8 cellular contexts compared by ENCODE assay signal in genomic region chr22:37894939-37895670, GRCh38. TPM values are rescaled to one million over a fixed set of nuclear protein-coding genes. Genes with fewer than 3 reads are reported as not detected.
DNase-seq lines count a peak whose midpoint lies in the region; ATAC-seq lines count a peak whose summit lies in the region.
"Had no signal": no experiment of that assay in that cellular context is flagged by ENCODE, and none has a peak within 500 bp of the region (broad histone marks: within the 10 kb centered on the region; RNA-seq: fewer than 3 reads in every experiment).

No MANE protein-coding gene starts in this region.

- H3K36me3 ChIP-seq in muscle layer of colon (ENCODE audit: insufficient read depth, low read length), result peaks cover 2% of the 10 kb centered on the region

- peak; percentile 94 for DNase-seq in ELF-1 (ENCODE audit: low read depth, low spot score)
- DNase-seq in activated naive CD8-positive, alpha-beta T cell treated with anti-CD3 and anti-CD28 coated beads, Interleukin-2, amount 10 ng/mL, durations not matched to agents 7 days and 5 days, result no peak
- no peak for DNase-seq in activated CD4-positive, CD25-positive, alpha-beta regulatory T cell (lab: John Stamatoyannopoulos, UW)
- DNase-seq: DMS79 treated with DMSO at 0.1 percent for 48 hours, NCI-H187 had no signal

- no peak overlapping the region for H3K4me3 Mint-ChIP-seq in activated naive CD8-positive, alpha-beta T cell treated with anti-CD3 and anti-CD28 coated beads, Interleukin-2, amount 10 ng/mL, durations not matched to agents 7 days and 5 days

- H3K27me3 ChIP-seq in muscle layer of colon (ENCODE audit: control insufficient read depth in 1 of 2, insufficient read depth in 2 of 2, low read length in 2 of 2), result no peaks in the 10 kb centered on the region

- peaks cover 51% of the 10 kb centered on the region for H3K4me1 ChIP-seq in muscle layer of colon (ENCODE audit: insufficient read depth, low read length)

- no peaks in the 10 kb centered on the region for H3K9me3 Mint-ChIP-seq in activated naive CD8-positive, alpha-beta T cell treated with anti-CD3 and anti-CD28 coated beads, Interleukin-2, amount 10 ng/mL, durations not matched to agents 7 days and 5 days

- H3K27ac Mint-ChIP-seq in activated naive CD8-positive, alpha-beta T cell treated with anti-CD3 and anti-CD28 coated beads, Interleukin-2, amount 10 ng/mL, durations not matched to agents 7 days and 5 days, result peak overlapping the region; percentile 83

- no peak overlapping the region for H3K4me3 ChIP-seq in muscle layer of colon (ENCODE audit: low read depth in 1 of 2, low read length in 2 of 2)

- H3K27ac ChIP-seq in muscle layer of colon (ENCODE audit: low read depth, low read length), result peak overlapping the region; percentile 56

- H3K9me3 ChIP-seq in muscle layer of colon (ENCODE audit: low read length), result no peaks in the 10 kb centered on the region

- peaks cover 5% of the 10 kb centered on the region for H3K36me3 Mint-ChIP-seq in activated naive CD8-positive, alpha-beta T cell treated with anti-CD3 and anti-CD28 coated beads, Interleukin-2, amount 10 ng/mL, durations not matched to agents 7 days and 5 days

- H3K27me3 Mint-ChIP-seq in activated naive CD8-positive, alpha-beta T cell treated with anti-CD3 and anti-CD28 coated beads, Interleukin-2, amount 10 ng/mL, durations not matched to agents 7 days and 5 days, result no peaks in the 10 kb centered on the region

- peaks cover 22% of the 10 kb centered on the region for H3K4me1 Mint-ChIP-seq in activated naive CD8-positive, alpha-beta T cell treated with anti-CD3 and anti-CD28 coated beads, Interleukin-2, amount 10 ng/mL, durations not matched to agents 7 days and 5 days

- POLR2A ChIA-PET in activated naive CD8-positive, alpha-beta T cell treated with anti-CD3 and anti-CD28 coated beads, Interleukin-2, amount 10 ng/mL, durations not matched to agents 7 days and 5 days (lab: Charles Lee), result interaction anchor here (1.4 to 3.4 kb wide), 5 partner anchors 8 to 58 kb away, joined by 6 to 45 read pairs (median 9); partner anchors contain the start of genes ANKRD54, C22orf23, MICALL1 and POLR2F

- ATAC-seq in activated naive CD8-positive, alpha-beta T cell treated with anti-CD3 and anti-CD28 coated beads, Interleukin-2, amount 10 ng/mL, durations not matched to agents 7 days and 5 days (ENCODE audit: low read depth), result no peak
- ATAC-seq in HG02870 (IDR thresholded peaks at IDR 0.05; ENCODE audit: unreplicated experiment) (no peak), HG03378 (IDR thresholded peaks at IDR 0.05; ENCODE audit: unreplicated experiment) (no peak)

- no peak overlapping the region for H3K9ac ChIP-seq in muscle layer of colon (ENCODE audit: low read length)

RNA-seq across cellular contexts. Expression of gene MICALL1, which starts 11.0 kb away (rescaled TPM):
- total RNA-seq in activated naive CD8-positive, alpha-beta T cell treated with anti-CD3 and anti-CD28 coated beads, Interleukin-2, amount 10 ng/mL, durations not matched to agents 7 days and 5 days, result 10 to 100 TPM; 27.9 to 31.3 TPM

RNA-seq across cellular contexts. Expression of gene EIF3L, which starts 45.9 kb away (rescaled TPM):
- 100 to 1,000 TPM; 328 to 368 TPM for total RNA-seq in activated naive CD8-positive, alpha-beta T cell treated with anti-CD3 and anti-CD28 coated beads, Interleukin-2, amount 10 ng/mL, durations not matched to agents 7 days and 5 days

RNA-seq across cellular contexts. Expression of gene ANKRD54, which starts 51.0 kb away (rescaled TPM):
- total RNA-seq in activated naive CD8-positive, alpha-beta T cell treated with anti-CD3 and anti-CD28 coated beads, Interleukin-2, amount 10 ng/mL, durations not matched to agents 7 days and 5 days, result 10 to 100 TPM; 22.2 to 23.3 TPM

RNA-seq across cellular contexts. Expression of gene C22orf23, which starts 58.3 kb away (rescaled TPM):
- total RNA-seq in activated naive CD8-positive, alpha-beta T cell treated with anti-CD3 and anti-CD28 coated beads, Interleukin-2, amount 10 ng/mL, durations not matched to agents 7 days and 5 days, result not detected

RNA-seq across cellular contexts. Expression of gene POLR2F, which starts 58.4 kb away (rescaled TPM):
- total RNA-seq in activated naive CD8-positive, alpha-beta T cell treated with anti-CD3 and anti-CD28 coated beads, Interleukin-2, amount 10 ng/mL, durations not matched to agents 7 days and 5 days, result 10 to 100 TPM; 60.2 to 61.4 TPM
